Comparison of ENCODE assay signal across 18 cellular contexts in genomic region chr2:1510184-1510583, GRCh38.
DNase-seq lines count a peak whose midpoint lies in the region; ATAC-seq and TF ChIP-seq lines count a peak whose summit lies in the region.
"Had no signal": no experiment of that assay in that cellular context is flagged by ENCODE, and none has a peak within 500 bp of the region (broad histone marks: within the 10 kb centered on the region; RNA-seq: fewer than 3 reads in every experiment).

No MANE protein-coding gene starts in this region.

- in situ Hi-C loops in gastrocnemius medialis (cut with MboI; ENCODE audit: low sequenced_read_pairs in 4 of 4) = no loop called here

- no peaks in the 10 kb centered on the region for H3K4me1 ChIP-seq in gastrocnemius medialis
- H3K4me1 ChIP-seq: gastroesophageal sphincter, parathyroid adenoma had no signal

- intact Hi-C loops in gastrocnemius medialis (cut with DNase I; ENCODE audit: low total_unique reads) = no loop called here

- no peaks in the 10 kb centered on the region for H3K36me3 ChIP-seq in gastrocnemius medialis
- H3K36me3 ChIP-seq: gastroesophageal sphincter had no signal

- no peak for DNase-seq in activated CD8-positive, alpha-beta memory T cell treated with anti-CD3 and anti-CD28 coated beads, Interleukin-2, amount 10 ng/mL, durations not matched to agents 7 days and 5 days
- no peak for DNase-seq in activated CD8-positive, alpha-beta memory T cell treated with anti-CD3 and anti-CD28 coated beads, Interleukin-2, amount 50 U/mL, for 48 hours
- peak; percentile 23 for DNase-seq in LNCaP clone FGC (ENCODE audit: low read depth)
- no peak for DNase-seq in epithelial cell of prostate (ENCODE audit: low read depth, low spot score)
- no peak for DNase-seq in gastrocnemius medialis
- DNase-seq in AG08396 (ENCODE audit: low spot score) = no peak
- no peak for DNase-seq in NOMO-1 treated with dmso at 0.1 percent for 144 hours (lab: John Stamatoyannopoulos, UW; ENCODE audit: unreplicated experiment)
- DNase-seq: AML-193; dermis blood vessel endothelial cell; H7; NCI-H1436; NCI-H446; stimulated activated CD4-positive, alpha-beta T cell treated with anti-CD3 and anti-CD28 coated beads, Interleukin-2, amount 100 ng/mL, for 24 hours had no signal

- H3K27ac ChIP-seq in epithelial cell of prostate = peak overlapping the region; percentile 24
- peak overlapping the region in 3 of 4 donors; percentile 52 to 73 (median 63) for H3K27ac ChIP-seq in gastrocnemius medialis
- H3K27ac ChIP-seq: parathyroid adenoma, RWPE1 had no signal

- no peak for TF ChIP-seq POLR2A in gastrocnemius medialis (IDR thresholded peaks at IDR 0.05)

- H3K4me3 ChIP-seq in LNCaP clone FGC (ENCODE audit: low read depth, low read length) (no peak overlapping the region), gastrocnemius medialis (no peak overlapping the region)
- H3K4me3 ChIP-seq: gastroesophageal sphincter had no signal

- TF ChIP-seq CTCF in LNCaP clone FGC (IDR thresholded peaks at IDR 0.05; ENCODE audit: control insufficient read depth, extremely low read depth, insufficient read depth) = no peak
- no peak for TF ChIP-seq CTCF in gastrocnemius medialis (IDR thresholded peaks at IDR 0.05 in 4 of 5, conservative IDR thresholded peaks at IDR 0.05 in 1 of 5)

- H3K27me3 Mint-ChIP-seq in activated CD8-positive, alpha-beta memory T cell treated with anti-CD3 and anti-CD28 coated beads, Interleukin-2, amount 10 ng/mL, durations not matched to agents 7 days and 5 days = no peaks in the 10 kb centered on the region
- H3K27me3 Mint-ChIP-seq: stimulated activated naive CD8-positive, alpha-beta T cell treated with anti-CD3 and anti-CD28 coated beads, Interleukin-15, Interleukin-2, amounts not matched to agents 100 ng/mL and 50 ng/mL, for 24 hours had no signal

- peaks cover 4% of the 10 kb centered on the region for H3K36me3 Mint-ChIP-seq in activated CD8-positive, alpha-beta memory T cell treated with anti-CD3 and anti-CD28 coated beads, Interleukin-2, amount 10 ng/mL, durations not matched to agents 7 days and 5 days

- H3K4me1 Mint-ChIP-seq in activated CD8-positive, alpha-beta memory T cell treated with anti-CD3 and anti-CD28 coated beads, Interleukin-2, amount 10 ng/mL, durations not matched to agents 7 days and 5 days = peaks cover 22% of the 10 kb centered on the region

- H3K27me3 ChIP-seq in gastrocnemius medialis = no peaks in the 10 kb centered on the region

- CTCF ChIA-PET in activated CD8-positive, alpha-beta memory T cell treated with anti-CD3 and anti-CD28 coated beads, Interleukin-2, amount 10 ng/mL, durations not matched to agents 7 days and 5 days (lab: Charles Lee) = no interaction called here

- ATAC-seq in activated CD8-positive, alpha-beta memory T cell treated with anti-CD3 and anti-CD28 coated beads, Interleukin-2, amount 10 ng/mL, durations not matched to agents 7 days and 5 days = no peak
- no peak for ATAC-seq in gastrocnemius medialis
- ATAC-seq: HepG2 had no signal

- peak overlapping the region; percentile 91 for H3K27ac Mint-ChIP-seq in activated CD8-positive, alpha-beta memory T cell treated with anti-CD3 and anti-CD28 coated beads, Interleukin-2, amount 10 ng/mL, durations not matched to agents 7 days and 5 days
- H3K27ac Mint-ChIP-seq: stimulated activated naive CD8-positive, alpha-beta T cell treated with anti-CD3 and anti-CD28 coated beads, Interleukin-15, Interleukin-2, amounts not matched to agents 100 ng/mL and 50 ng/mL, for 24 hours had no signal

- H3K9me3 ChIP-seq in gastrocnemius medialis = no peaks in the 10 kb centered on the region
- H3K9me3 ChIP-seq: gastroesophageal sphincter had no signal

- no peaks in the 10 kb centered on the region for H3K9me3 Mint-ChIP-seq in activated CD8-positive, alpha-beta memory T cell treated with anti-CD3 and anti-CD28 coated beads, Interleukin-2, amount 10 ng/mL, durations not matched to agents 7 days and 5 days (ENCODE audit: low read depth)
- H3K9me3 Mint-ChIP-seq: stimulated activated naive CD8-positive, alpha-beta T cell treated with anti-CD3 and anti-CD28 coated beads, Interleukin-15, Interleukin-2, amounts not matched to agents 100 ng/mL and 50 ng/mL, for 24 hours had no signal

- H3K4me3 Mint-ChIP-seq in activated CD8-positive, alpha-beta memory T cell treated with anti-CD3 and anti-CD28 coated beads, Interleukin-2, amount 10 ng/mL, durations not matched to agents 7 days and 5 days = no peak overlapping the region
- H3K4me3 Mint-ChIP-seq: stimulated activated naive CD8-positive, alpha-beta T cell treated with anti-CD3 and anti-CD28 coated beads, Interleukin-15, Interleukin-2, amounts not matched to agents 100 ng/mL and 50 ng/mL, for 24 hours had no signal
